9 cellular contexts compared by ENCODE assay signal in genomic region chr1:234919061-234919755, GRCh38.
A peak's percentile ranks its signal among the peaks of the same experiment; 100 is the strongest.
DNase-seq lines count a peak whose midpoint lies in the region; FAIRE-seq and TF ChIP-seq lines count a peak whose summit lies in the region.
"Had no signal": no experiment of that assay in that cellular context is flagged by ENCODE, and none has a peak within 500 bp of the region (broad histone marks: within the 10 kb centered on the region; RNA-seq: fewer than 3 reads in every experiment).

No MANE protein-coding gene starts in this region.

- no peaks in the 10 kb centered on the region for H3K27me3 Mint-ChIP-seq in nephron (ENCODE audit: low read depth)
- H3K27me3 Mint-ChIP-seq in type B pancreatic cell: peaks cover 5% of the 10 kb centered on the region

- H3K9me3 Mint-ChIP-seq in nephron (no peaks in the 10 kb centered on the region), type B pancreatic cell (no peaks in the 10 kb centered on the region)

- H3K27ac Mint-ChIP-seq in nephron (peak overlapping the region; percentile 96 to 98 (median 96)), type B pancreatic cell (peak overlapping the region; percentile 73)

- peaks cover 10 to 38% of the 10 kb centered on the region in 2 donors for H3K4me1 ChIP-seq in adrenal gland (replicated peaks in 1 of 2)
- H3K4me1 ChIP-seq in SK-N-SH (ENCODE audit: control insufficient read depth in 1 of 2, insufficient read depth in 2 of 2, low read depth in 1 of 2, low read length in 1 of 2): peaks cover 0 to 12% of the 10 kb centered on the region in 2 experiments; a peak in 1 of 4 replicates

- FAIRE-seq in GM19239 (lab: Jason Lieb, UNC): no peak

- TF ChIP-seq POLR2A in adrenal gland (IDR thresholded peaks at IDR 0.05): no peak

- intact Hi-C loops in adrenal gland (cut with DNase I): no loop called here

- H3K9me2 ChIP-seq in SK-N-SH: no peaks in the 10 kb centered on the region

- H3K27me3 ChIP-seq in adrenal gland (no peaks in the 10 kb centered on the region), SK-N-SH (ENCODE audit: insufficient read depth) (no peaks in the 10 kb centered on the region)

- POLR2A ChIA-PET in SK-N-SH (lab: Yijun Ruan, JAX): no interaction called here

- no peak for TF ChIP-seq RAD21 in SK-N-SH (IDR thresholded peaks at IDR 0.05; ENCODE audit: low read length)

- no peaks in the 10 kb centered on the region for H3K9me3 ChIP-seq in adrenal gland (replicated peaks in 1 of 3)
- H3K9me3 ChIP-seq in SK-N-SH: no peaks in the 10 kb centered on the region

- H2AFZ ChIP-seq in SK-N-SH (ENCODE audit: low read depth): no peak overlapping the region

- WGBS in adrenal gland, 4 donors: 75 to 84% (median 77%) methylated on average over 5 to 14 of the region's 14 CpGs
- 93% methylated on average over 11 of the region's 14 CpGs for WGBS in SK-N-SH (ENCODE audit: low lambda C conversion rate)

- TF ChIP-seq CTCF in adrenal gland (IDR thresholded peaks at IDR 0.05) (no peak), nephron (IDR thresholded peaks at IDR 0.05; ENCODE audit: unreplicated experiment in 3 of 3) (no peak), type B pancreatic cell (conservative IDR thresholded peaks at IDR 0.05) (no peak), SK-N-SH (IDR thresholded peaks at IDR 0.05) (no peak)

- H3K27ac ChIP-seq in adrenal gland (peak overlapping the region in 4 of 5 donors; percentile 54 to 94 (median 74)), SK-N-SH (ENCODE audit: low read depth in 2 of 2, low read length in 1 of 2) (no peak overlapping the region)

- DNase-seq in adrenal gland (peak in 2 of 7 donors; percentile 19 to 35), globus pallidus (ENCODE audit: low spot score) (peak; percentile 36), type B pancreatic cell (ENCODE audit: extremely low spot score, unreplicated experiment) (no peak), GDM1 (lab: John Stamatoyannopoulos, UW) (no peak), GM19239 (ENCODE audit: insufficient read length, low spot score) (no peak), SK-N-SH (no peak)
- DNase-seq: activated T-cell treated with anti-CD3 and anti-CD28 coated beads, Interleukin-2, amount 50 U/mL, for 1 hour; NCI-H446 treated with DMSO at 0.1 percent for 48 hours had no signal

- no peak overlapping the region for H3K4me3 ChIP-seq in adrenal gland
- no peak overlapping the region for H3K4me3 ChIP-seq in SK-N-SH (ENCODE audit: low read depth in 2 of 2, low read length in 1 of 2)

- H4K20me1 ChIP-seq in SK-N-SH (ENCODE audit: insufficient read depth): no peaks in the 10 kb centered on the region

- H3K36me3 ChIP-seq in adrenal gland (replicated peaks in 1 of 2) (no peaks in the 10 kb centered on the region), SK-N-SH (replicated peaks in 1 of 2; ENCODE audit: control insufficient read depth in 1 of 2, insufficient read depth in 2 of 2, low read length in 1 of 2) (no peaks in the 10 kb centered on the region)

- peak overlapping the region in 2 of 3 experiments; percentile 24 to 31 for H3K4me3 Mint-ChIP-seq in nephron
- no peak overlapping the region for H3K4me3 Mint-ChIP-seq in type B pancreatic cell

- H3K36me3 Mint-ChIP-seq in nephron (ENCODE audit: low read depth): no peaks in the 10 kb centered on the region
- H3K36me3 Mint-ChIP-seq in type B pancreatic cell: no peaks in the 10 kb centered on the region

- no peak overlapping the region for H3K9ac ChIP-seq in SK-N-SH

- H3K79me2 ChIP-seq in SK-N-SH (ENCODE audit: insufficient read depth): no peaks in the 10 kb centered on the region

- H3K4me2 ChIP-seq in SK-N-SH: no peak overlapping the region

- no peaks in the 10 kb centered on the region for H3F3A ChIP-seq in SK-N-SH (replicated peaks; ENCODE audit: insufficient read depth)

- H3K4me1 Mint-ChIP-seq in nephron: peaks cover 62% of the 10 kb centered on the region
- H3K4me1 Mint-ChIP-seq in type B pancreatic cell (ENCODE audit: unreplicated experiment): peaks cover 27% of the 10 kb centered on the region

- TF ChIP-seq EP300 in SK-N-SH (IDR thresholded peaks at IDR 0.05; ENCODE audit: borderline replicate concordance in 1 of 2, low read depth in 1 of 2, low read length in 1 of 2): no peak

- CTCF ChIA-PET in SK-N-SH (lab: Yijun Ruan, JAX): interaction anchor here (0.6 to 0.8 kb wide), 4 partner anchors 9 to 432 kb away, joined by 3 to 5 read pairs (median 4); no protein-coding TSS in a partner anchor

TF ChIP-seq in SK-N-SH, 30 proteins besides CTCF, POLR2A, EP300 and RAD21:
- no peak for TF ChIP-seq USF1 (IDR thresholded peaks at IDR 0.05; ENCODE audit: borderline replicate concordance, low read depth)
- TF ChIP-seq USF2 (IDR thresholded peaks at IDR 0.05; ENCODE audit: borderline replicate concordance, low read depth, low read length): no peak
- no peak for TF ChIP-seq RFX5 (IDR thresholded peaks at IDR 0.05; ENCODE audit: low read length)
- no peak for TF ChIP-seq REST (IDR thresholded peaks at IDR 0.05; ENCODE audit: low read depth, low read length)
- TF ChIP-seq GABPA (IDR thresholded peaks at IDR 0.05; ENCODE audit: low read depth): no peak

Comparison
In these comparisons a context has a peak if more than half of its experiments do, and no peak if none do; other contexts are left out.
1. H3K27ac ChIP-seq: peak in adrenal gland (4 of 5); none in SK-N-SH (0 of 2).